Comparison of ENCODE assay signal across 8 cellular contexts in genomic region chr19:58498316-58499020, GRCh38. TPM values are rescaled to one million over a fixed set of nuclear protein-coding genes. Genes with fewer than 3 reads are reported as not detected.
DNase-seq lines count a peak whose midpoint lies in the region; ATAC-seq and TF ChIP-seq lines count a peak whose summit lies in the region.

No MANE protein-coding gene starts in this region.

- H3K4me1 Mint-ChIP-seq in T-helper 2 cell treated with Interferon-gamma antibody and Interleukin-4, amounts not matched to agents 5 μg/mL and 100 μg/mL, for 36 hours (ENCODE audit: low read depth): peaks cover 22% of the 10 kb centered on the region
- H3K4me1 Mint-ChIP-seq in activated naive CD8-positive, alpha-beta T cell treated with anti-CD3 and anti-CD28 coated beads for 36 hours: peaks cover 18% of the 10 kb centered on the region

- peaks cover 3 to 29% of the 10 kb centered on the region in 2 donors for H3K4me1 ChIP-seq in thoracic aorta (ENCODE audit: control insufficient read depth in 1 of 2, low read depth in 2 of 2)

- H3K4me3 Mint-ChIP-seq in T-helper 2 cell treated with Interferon-gamma antibody and Interleukin-4, amounts not matched to agents 5 μg/mL and 100 μg/mL, for 36 hours: peak overlapping the region; percentile 98
- H3K4me3 Mint-ChIP-seq in activated naive CD8-positive, alpha-beta T cell treated with anti-CD3 and anti-CD28 coated beads for 36 hours: peak overlapping the region; percentile 95

- H3K36me3 ChIP-seq in thoracic aorta: no peaks in the 10 kb centered on the region

- DNase-seq in T-helper 2 cell treated with Interferon-gamma antibody and Interleukin-4, amounts not matched to agents 5 μg/mL and 100 μg/mL, for 36 hours (ENCODE audit: low spot score): no peak
- DNase-seq in T-helper 2 cell (no peak), islet precursor cell (peak; percentile 48), thoracic aorta (ENCODE audit: low spot score) (no peak), NCI-H1694 treated with DMSO at 0.1 percent for 48 hours (lab: John Stamatoyannopoulos, UW) (no peak), HuH-7.5 (ENCODE audit: low spot score) (no peak)
- no peak for DNase-seq in activated naive CD8-positive, alpha-beta T cell treated with anti-CD3 and anti-CD28 coated beads for 36 hours

- no peak for TF ChIP-seq CTCF in thoracic aorta (IDR thresholded peaks at IDR 0.05)

- peak overlapping the region; percentile 92 for H3K27ac Mint-ChIP-seq in T-helper 2 cell treated with Interferon-gamma antibody and Interleukin-4, amounts not matched to agents 5 μg/mL and 100 μg/mL, for 36 hours
- H3K27ac Mint-ChIP-seq in activated naive CD8-positive, alpha-beta T cell treated with anti-CD3 and anti-CD28 coated beads for 36 hours: peak overlapping the region; percentile 96

- H3K27me3 Mint-ChIP-seq in T-helper 2 cell treated with Interferon-gamma antibody and Interleukin-4, amounts not matched to agents 5 μg/mL and 100 μg/mL, for 36 hours (ENCODE audit: low read depth): no peaks in the 10 kb centered on the region
- no peaks in the 10 kb centered on the region for H3K27me3 Mint-ChIP-seq in activated naive CD8-positive, alpha-beta T cell treated with anti-CD3 and anti-CD28 coated beads for 36 hours

- H3K36me3 Mint-ChIP-seq in T-helper 2 cell treated with Interferon-gamma antibody and Interleukin-4, amounts not matched to agents 5 μg/mL and 100 μg/mL, for 36 hours (ENCODE audit: low read depth): no peaks in the 10 kb centered on the region
- H3K36me3 Mint-ChIP-seq in activated naive CD8-positive, alpha-beta T cell treated with anti-CD3 and anti-CD28 coated beads for 36 hours: peaks cover 9% of the 10 kb centered on the region

- H3K27me3 ChIP-seq in thoracic aorta (replicated peaks; ENCODE audit: insufficient read depth): no peaks in the 10 kb centered on the region

- H3K27ac ChIP-seq in thoracic aorta: no peak overlapping the region

- peak overlapping the region; percentile 82 for H3K4me3 ChIP-seq in thoracic aorta

- no peaks in the 10 kb centered on the region for H3K9me3 ChIP-seq in thoracic aorta

- peak; percentile 13 for ATAC-seq in thoracic aorta (ENCODE audit: insufficient number of reproducible peaks, low FRiP score, low read depth)
- no peak for ATAC-seq in GM21529 (IDR thresholded peaks at IDR 0.05; ENCODE audit: unreplicated experiment)

- no peaks in the 10 kb centered on the region for H3K9me3 Mint-ChIP-seq in T-helper 2 cell treated with Interferon-gamma antibody and Interleukin-4, amounts not matched to agents 5 μg/mL and 100 μg/mL, for 36 hours
- H3K9me3 Mint-ChIP-seq in activated naive CD8-positive, alpha-beta T cell treated with anti-CD3 and anti-CD28 coated beads for 36 hours: peaks cover 6% of the 10 kb centered on the region

RNA-seq across cellular contexts. Expression of gene SLC27A5, which starts 13.3 kb away (rescaled TPM):
- 10 to 100 TPM; 23.4 to 28.0 TPM for total RNA-seq in activated naive CD8-positive, alpha-beta T cell treated with anti-CD3 and anti-CD28 coated beads for 36 hours
- total RNA-seq in thoracic aorta: 1 to 10 TPM; 7.1 to 8.5 TPM

RNA-seq across cellular contexts. Expression of gene ZBTB45, which starts 21.1 kb away (rescaled TPM):
- 10 to 100 TPM; 11.1 to 11.8 TPM for total RNA-seq in activated naive CD8-positive, alpha-beta T cell treated with anti-CD3 and anti-CD28 coated beads for 36 hours
- 10 to 100 TPM; 10.4 to 10.9 TPM for total RNA-seq in thoracic aorta

RNA-seq across cellular contexts. Expression of gene ZNF446, which starts 22.3 kb away (rescaled TPM):
- total RNA-seq in activated naive CD8-positive, alpha-beta T cell treated with anti-CD3 and anti-CD28 coated beads for 36 hours: 1 to 10 TPM; 4.2 to 5.3 TPM
- total RNA-seq in thoracic aorta: 10 to 100 TPM; 17.8 to 23.7 TPM

RNA-seq across cellular contexts. Expression of gene ZNF324, which starts 31.6 kb away (rescaled TPM):
- 10 to 100 TPM; 12.8 to 13.7 TPM for total RNA-seq in activated naive CD8-positive, alpha-beta T cell treated with anti-CD3 and anti-CD28 coated beads for 36 hours
- 10 to 100 TPM; 19.8 to 31.7 TPM for total RNA-seq in thoracic aorta

RNA-seq across cellular contexts. Expression of gene TRIM28, which starts 45.4 kb away (rescaled TPM):
- total RNA-seq in activated naive CD8-positive, alpha-beta T cell treated with anti-CD3 and anti-CD28 coated beads for 36 hours: 100 to 1,000 TPM; 671 to 701 TPM
- total RNA-seq in thoracic aorta: 100 to 1,000 TPM; 192 to 204 TPM
